Comparison of ENCODE assay signal across 8 cellular contexts in the genomic region with DNA sequence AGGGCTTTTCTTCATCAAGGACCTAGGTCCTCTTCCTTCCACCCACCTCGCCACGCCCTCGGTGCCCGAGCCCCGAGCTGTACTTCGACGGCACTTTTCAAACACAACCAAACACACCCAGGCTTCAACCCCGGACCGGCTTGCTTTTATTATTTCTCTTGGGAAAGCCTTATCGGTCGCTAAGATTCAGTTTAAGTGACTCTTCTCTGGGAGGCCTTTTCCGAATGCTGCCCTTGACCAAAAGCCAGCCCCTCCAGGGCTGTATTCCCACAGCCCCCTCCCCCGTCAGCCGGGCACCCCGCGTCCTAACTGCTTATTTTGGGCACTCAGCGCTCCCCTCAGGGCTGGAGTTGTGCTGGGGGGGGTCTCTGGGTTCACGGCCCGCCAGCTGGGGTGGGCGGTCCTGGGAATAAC. TPM values are rescaled to one million over a fixed set of nuclear protein-coding genes. Genes with fewer than 3 reads are reported as not detected.
A peak's percentile ranks its signal among the peaks of the same experiment; 100 is the strongest.
DNase-seq lines count a peak whose midpoint lies in the region; ATAC-seq and TF ChIP-seq lines count a peak whose summit lies in the region.

No MANE protein-coding gene starts in this region.

- POLR2A ChIA-PET in BJ (lab: Charles Lee): no interaction called here

- no peaks in the 10 kb centered on the region for H3K9me3 ChIP-seq in stomach

- TF ChIP-seq CTCF in BJ (IDR thresholded peaks at IDR 0.05; ENCODE audit: insufficient read depth, low read depth, low read length) (no peak), stomach (IDR thresholded peaks at IDR 0.05) (no peak), GM10266 (IDR thresholded peaks at IDR 0.05; ENCODE audit: control insufficient read depth, insufficient read depth, low read depth, missing control alignments) (no peak)

- no peaks in the 10 kb centered on the region for H3K36me3 Mint-ChIP-seq in activated naive CD8-positive, alpha-beta T cell treated with anti-CD3 and anti-CD28 coated beads for 36 hours
- H3K36me3 Mint-ChIP-seq in immature natural killer cell: no peaks in the 10 kb centered on the region

- no peaks in the 10 kb centered on the region for H3K36me3 ChIP-seq in BJ (ENCODE audit: control insufficient read depth, insufficient read depth, low read length)
- no peaks in the 10 kb centered on the region for H3K36me3 ChIP-seq in stomach

- ATAC-seq in HG02588 (IDR thresholded peaks at IDR 0.05; ENCODE audit: unreplicated experiment) (peak; percentile 8), esophagus mucosa (no peak)

- peak overlapping the region; percentile 53 for H3K4me3 ChIP-seq in BJ (ENCODE audit: low read depth, low read length)
- peak overlapping the region; percentile 61 to 68 (median 68) for H3K4me3 ChIP-seq in stomach

- intact Hi-C loops in stomach (cut with DNase I; ENCODE audit: low total_unique reads): no loop called here

- DNase-seq in BJ (ENCODE audit: low read depth): no peak
- no peak for DNase-seq in activated naive CD8-positive, alpha-beta T cell treated with anti-CD3 and anti-CD28 coated beads for 36 hours
- DNase-seq in immature natural killer cell: peak in 1 of 3 donors; percentile 9
- DNase-seq in stomach: no peak
- no peak for DNase-seq in NCI-H82 (lab: John Stamatoyannopoulos, UW)
- DNase-seq in GM10266 (ENCODE audit: extremely low spot score): no peak

- H3K4me3 Mint-ChIP-seq in activated naive CD8-positive, alpha-beta T cell treated with anti-CD3 and anti-CD28 coated beads for 36 hours: peak overlapping the region; percentile 76
- H3K4me3 Mint-ChIP-seq in immature natural killer cell: peak overlapping the region; percentile 81 to 88 (median 85)

- TF ChIP-seq EP300 in stomach (IDR thresholded peaks at IDR 0.05): no peak

- peaks cover 27% of the 10 kb centered on the region for H3K4me1 Mint-ChIP-seq in activated naive CD8-positive, alpha-beta T cell treated with anti-CD3 and anti-CD28 coated beads for 36 hours
- H3K4me1 Mint-ChIP-seq in immature natural killer cell: peaks cover 17 to 20% of the 10 kb centered on the region in 2 donors

- peaks cover 7% of the 10 kb centered on the region for H3K27me3 ChIP-seq in BJ (ENCODE audit: control insufficient read depth, insufficient read depth, low read length)
- H3K27me3 ChIP-seq in stomach: peaks cover 0 to 73% (median 37%) of the 10 kb centered on the region in 3 donors

- peaks cover 34% of the 10 kb centered on the region for H3K27me3 Mint-ChIP-seq in activated naive CD8-positive, alpha-beta T cell treated with anti-CD3 and anti-CD28 coated beads for 36 hours
- peaks cover 3 to 28% (median 8%) of the 10 kb centered on the region in 3 donors for H3K27me3 Mint-ChIP-seq in immature natural killer cell (ENCODE audit: low read depth in 3 of 3)

- no peak for TF ChIP-seq POLR2A in stomach (IDR thresholded peaks at IDR 0.05)

- WGBS in stomach, 5 donors: 1 to 2% (median 2%) methylated on average over 19 to 20 of the region's 20 CpGs

- H3K4me1 ChIP-seq in stomach: peaks cover 13 to 25% (median 21%) of the 10 kb centered on the region in 4 donors

- H3K9me3 Mint-ChIP-seq in activated naive CD8-positive, alpha-beta T cell treated with anti-CD3 and anti-CD28 coated beads for 36 hours: no peaks in the 10 kb centered on the region
- peaks cover 0 to 2% (median 0%) of the 10 kb centered on the region in 6 donors for H3K9me3 Mint-ChIP-seq in immature natural killer cell

- peak overlapping the region; percentile 30 to 81 (median 63) for H3K27ac ChIP-seq in stomach

- CTCF ChIA-PET in BJ (lab: Yijun Ruan, JAX): interaction anchor here (0.8 kb wide), 1 partner anchor 8 kb away, joined by 3 read pairs; no protein-coding TSS in a partner anchor

- H3K27ac Mint-ChIP-seq in activated naive CD8-positive, alpha-beta T cell treated with anti-CD3 and anti-CD28 coated beads for 36 hours: no peak overlapping the region
- H3K27ac Mint-ChIP-seq in immature natural killer cell: peak overlapping the region in 3 of 6 donors; percentile 18 to 71 (median 48)

RNA-seq across cellular contexts. Expression of a gene that starts 0.6 kb away (rescaled TPM):
- polyA plus RNA-seq in BJ (2011; rRNA removed) (0.37 and 0.39 TPM in 2 replicates), immature natural killer cell (not detected), stomach (1 to 10 TPM in 1 of 3 donors, under 1 TPM in 2; 0.28 to 1.1 (median 0.50) TPM)
- polyA minus RNA-seq in BJ (2011; rRNA and poly(A)+ RNA removed): 0.57 and 0.85 TPM in 2 replicates
- total RNA-seq in activated naive CD8-positive, alpha-beta T cell treated with anti-CD3 and anti-CD28 coated beads for 36 hours: 1 to 10 TPM; 1.4 to 2.0 TPM
- total RNA-seq in stomach (10 to 100 TPM in 1 of 5 donors, 1 to 10 TPM in 1, under 1 TPM in 2, not detected in 1; under 0.01 to 11.7 (median 0.77) TPM), esophagus mucosa (0.04 TPM)

RNA-seq across cellular contexts. Expression of a gene that starts 44.1 kb away (rescaled TPM):
- polyA plus RNA-seq in BJ (2011; rRNA removed) (122 and 201 TPM in 2 replicates), immature natural killer cell (100 to 1,000 TPM in 2 of 3 donors, 10 to 100 TPM in 1; 82.0 to 188 (median 103) TPM), stomach (100 to 1,000 TPM in 2 of 3 donors, 10 to 100 TPM in 1; 87.8 to 133 (median 103) TPM)
- 27.6 and 37.9 TPM in 2 replicates for polyA minus RNA-seq in BJ (2011; rRNA and poly(A)+ RNA removed)
- total RNA-seq in activated naive CD8-positive, alpha-beta T cell treated with anti-CD3 and anti-CD28 coated beads for 36 hours: 10 to 100 TPM; 51.5 to 55.6 TPM
- total RNA-seq in stomach (10 to 100 TPM in 3 of 5 donors, 1 to 10 TPM in 2; 4.9 to 61.7 (median 24.8) TPM), esophagus mucosa (30.8 TPM)
